In genomic region chr12:47079365-47079893, GRCh38 we compare ENCODE assay signal across 8 cellular contexts. TPM values are rescaled to one million over a fixed set of nuclear protein-coding genes. Genes with fewer than 3 reads are reported as not detected.
A peak's percentile ranks its signal among the peaks of the same experiment; 100 is the strongest.
DNase-seq lines count a peak whose midpoint lies in the region; ATAC-seq and TF ChIP-seq lines count a peak whose summit lies in the region.

PCED1B (plus strand) TSS chr12:47079621; CDS start chr12:47235064, 155,443 bp downstream.

- H3K9me3 Mint-ChIP-seq in activated B cell treated with CpG ODN at 0.5 μM for 24 hours, result no peaks in the 10 kb centered on the region
- no peaks in the 10 kb centered on the region for H3K9me3 Mint-ChIP-seq in central memory CD8-positive, alpha-beta T cell

- intact Hi-C loops in activated B cell treated with CpG ODN at 0.5 μM for 24 hours (cut with micrococcal nuclease), result loop anchor here (1.0 to 10.0 kb wide), 5 partner anchors 47 to 885 kb away; partner anchors contain the start of genes RPAP3 and TMEM106C

- ATAC-seq in activated B cell treated with CpG ODN at 0.5 μM for 24 hours (ENCODE audit: low read depth) (peak; percentile 47), left lobe of liver (peak; percentile 89), HG03135 (IDR thresholded peaks at IDR 0.05; ENCODE audit: unreplicated experiment) (no peak)
- peak; percentile 53 for ATAC-seq in central memory CD8-positive, alpha-beta T cell (replicated peaks; ENCODE audit: extremely low read depth, poor library complexity, severe bottlenecking)

- H3K36me3 Mint-ChIP-seq in activated B cell treated with CpG ODN at 0.5 μM for 24 hours (ENCODE audit: low read depth), result peaks cover 23% of the 10 kb centered on the region
- peaks cover 14% of the 10 kb centered on the region for H3K36me3 Mint-ChIP-seq in central memory CD8-positive, alpha-beta T cell (ENCODE audit: insufficient read depth)

- H3K4me3 Mint-ChIP-seq in activated B cell treated with CpG ODN at 0.5 μM for 24 hours, result peak within 1 kb of the TSS; percentile 99
- peak within 1 kb of the TSS; percentile 90 for H3K4me3 Mint-ChIP-seq in central memory CD8-positive, alpha-beta T cell

- POLR2A ChIA-PET in activated B cell treated with CpG ODN at 0.5 μM for 24 hours (lab: Charles Lee), result interaction anchor here (0.6 to 3.6 kb wide), 25 partner anchors 9 to 626 kb away, joined by 3 to 45 read pairs (median 4); partner anchors contain the start of gene RPAP3

- H3K4me1 ChIP-seq in HAP-1, result no peaks in the 10 kb centered on the region

- peak within 1 kb of the TSS; percentile 95 for H3K27ac Mint-ChIP-seq in activated B cell treated with CpG ODN at 0.5 μM for 24 hours
- H3K27ac Mint-ChIP-seq in central memory CD8-positive, alpha-beta T cell (ENCODE audit: low read depth), result peak within 1 kb of the TSS; percentile 98

- TF ChIP-seq CTCF in activated B cell treated with CpG ODN at 0.5 μM for 24 hours (IDR thresholded peaks at IDR 0.05), result no peak

- in situ Hi-C loops in HAP-1 (cut with MboI; ENCODE audit: low sequenced_read_pairs), result no loop called here

- peaks cover 66% of the 10 kb centered on the region for H3K4me1 Mint-ChIP-seq in activated B cell treated with CpG ODN at 0.5 μM for 24 hours
- H3K4me1 Mint-ChIP-seq in central memory CD8-positive, alpha-beta T cell, result peaks cover 73% of the 10 kb centered on the region

- H3K9me3 ChIP-seq in HAP-1, result no peaks in the 10 kb centered on the region

- peaks cover 52% of the 10 kb centered on the region for H3K27me3 ChIP-seq in HAP-1 (ENCODE audit: low read depth)

- H3K36me3 ChIP-seq in HAP-1 (replicated peaks), result no peaks in the 10 kb centered on the region

- DNase-seq in ELR (ENCODE audit: low read depth) (peak; percentile 82), HAP-1 (ENCODE audit: low spot score in 2 of 2) (peak in 1 of 2 experiments; percentile 46), NCI-H1417 (lab: John Stamatoyannopoulos, UW) (peak in 2 of 3 experiments; percentile 76 to 87), activated B cell treated with CpG ODN at 0.5 μM for 24 hours (no peak), left lobe of liver (ENCODE audit: low spot score) (peak; percentile 76)
- DNase-seq in central memory CD8-positive, alpha-beta T cell (ENCODE audit: low spot score in 2 of 2), result peak; percentile 39 to 42
- peak; percentile 55 to 64 for DNase-seq in stimulated activated CD4-positive, alpha-beta T cell treated with anti-CD3 and anti-CD28 coated beads, Interleukin-2, amount 100 ng/mL, for 48 hours

- peak within 1 kb of the TSS; percentile 17 for H3K4me3 ChIP-seq in HAP-1

- CTCF ChIA-PET in activated B cell treated with CpG ODN at 0.5 μM for 24 hours (lab: Charles Lee), result interaction anchor here (1.0 to 4.9 kb wide), 12 partner anchors 9 to 329 kb away, joined by 4 to 45 read pairs (median 8); no protein-coding TSS in a partner anchor

- no peaks in the 10 kb centered on the region for H3K27me3 Mint-ChIP-seq in activated B cell treated with CpG ODN at 0.5 μM for 24 hours
- no peaks in the 10 kb centered on the region for H3K27me3 Mint-ChIP-seq in central memory CD8-positive, alpha-beta T cell

RNA-seq across cellular contexts. Expression of gene PCED1B, which starts in this region (rescaled TPM):
- total RNA-seq in activated B cell treated with CpG ODN at 0.5 μM for 24 hours (60.9 and 65.4 TPM in 2 replicates), left lobe of liver (1.2 TPM)

Comparison
In these comparisons a context has a peak if more than half of its experiments do, and no peak if none do; other contexts are left out.
1. RNA of gene PCED1B (total RNA-seq): 60.9 to 65.4 TPM in activated B cell treated with CpG ODN at 0.5 μM for 24 hours; 1.2 TPM in left lobe of liver (single experiment); every median in the first group is over 10 times any median in the second.